8 cellular contexts compared by ENCODE assay signal in genomic region chr2:64644240-64645013, GRCh38. TPM values are rescaled to one million over a fixed set of nuclear protein-coding genes. Genes with fewer than 3 reads are reported as not detected.
DNase-seq lines count a peak whose midpoint lies in the region; ATAC-seq and TF ChIP-seq lines count a peak whose summit lies in the region.

No MANE protein-coding gene starts in this region.

- H3K27ac ChIP-seq in DOHH2 (ENCODE audit: low read depth, low read length) (peak overlapping the region; percentile 82), SJCRH30 (peak overlapping the region; percentile 66), body of pancreas (peak overlapping the region; percentile 57 to 88 (median 76)), iPS DF 6.9 (ENCODE audit: low read length) (no peak overlapping the region)

- peaks cover 52% of the 10 kb centered on the region for H3F3A ChIP-seq in DOHH2 (ENCODE audit: control insufficient read depth, insufficient read depth)

- H3K4me3 ChIP-seq in DOHH2 (ENCODE audit: low read length), result peak overlapping the region; percentile 74
- H3K4me3 ChIP-seq in SJCRH30, result peak overlapping the region; percentile 45
- H3K4me3 ChIP-seq in body of pancreas, result no peak overlapping the region
- peak overlapping the region; percentile 15; the same call in 1 of the 2 replicates for H3K4me3 ChIP-seq in iPS DF 6.9 (ENCODE audit: low read length)
- peak overlapping the region; percentile 46 for H3K4me3 ChIP-seq in skeletal muscle cell (ENCODE audit: low read depth, low read length)

- H3K9me3 ChIP-seq in DOHH2 (ENCODE audit: control insufficient read depth, insufficient read depth, low read length), result no peaks in the 10 kb centered on the region
- no peaks in the 10 kb centered on the region for H3K9me3 ChIP-seq in SJCRH30 (replicated peaks)
- H3K9me3 ChIP-seq in body of pancreas, result no peaks in the 10 kb centered on the region
- no peaks in the 10 kb centered on the region for H3K9me3 ChIP-seq in iPS DF 6.9 (ENCODE audit: control insufficient read depth, insufficient read depth, low read length)

- 9 to 12% methylated on average over 7 to 18 of the region's 18 CpGs for WGBS in body of pancreas, 2 donors
- WGBS in iPS DF 6.9 (ENCODE audit: insufficient coverage, insufficient read length), result no CpG with 5 or more reads among the region's 18 CpGs

- intact Hi-C loops in body of pancreas (cut with DNase I), result loop anchor here (10.0 kb wide), 1 partner anchor 220 kb away; no protein-coding TSS in a partner anchor

- peak in 2 of 3 donors; percentile 74 to 80 for TF ChIP-seq POLR2A in body of pancreas (IDR thresholded peaks at IDR 0.05)

- H3K9me2 ChIP-seq in DOHH2 (replicated peaks; ENCODE audit: control insufficient read depth, low read length), result no peaks in the 10 kb centered on the region

- H3K27me3 ChIP-seq in DOHH2 (ENCODE audit: control insufficient read depth, low read length), result no peaks in the 10 kb centered on the region
- no peaks in the 10 kb centered on the region for H3K27me3 ChIP-seq in SJCRH30
- H3K27me3 ChIP-seq in body of pancreas, result no peaks in the 10 kb centered on the region
- H3K27me3 ChIP-seq in iPS DF 6.9 (ENCODE audit: control insufficient read depth, insufficient read depth, low read length), result peaks cover 3% of the 10 kb centered on the region; the same call in 1 of the 2 replicates

- H3K79me2 ChIP-seq in DOHH2 (ENCODE audit: control insufficient read depth, low read length), result peaks cover 100% of the 10 kb centered on the region

- peak; percentile 55 for ATAC-seq in GM21447 (IDR thresholded peaks at IDR 0.05; ENCODE audit: unreplicated experiment)
- peak; percentile 71 for ATAC-seq in body of pancreas

- peak in 67 of 76 experiments; percentile 5 to 71 (median 48) for DNase-seq in HUDEP-2 (lab: John Stamatoyannopoulos, UW; ENCODE audit: unreplicated experiment in 76 of 76)
- peak; percentile 73 to 80 for DNase-seq in SJCRH30
- peak; percentile 50 to 76 (median 66) for DNase-seq in body of pancreas
- no peak for DNase-seq in iPS DF 6.9 (ENCODE audit: low read depth, low spot score)
- peak; percentile 55 for DNase-seq in skeletal muscle cell (ENCODE audit: low read depth)
- no peak for DNase-seq in RKO (ENCODE audit: low spot score)

- TF ChIP-seq CTCF in DOHH2 (IDR thresholded peaks at IDR 0.05; ENCODE audit: low read depth, low read length, poor library complexity, severe bottlenecking) (no peak), body of pancreas (IDR thresholded peaks at IDR 0.05) (no peak)

- H3K4me1 ChIP-seq in DOHH2 (ENCODE audit: control insufficient read depth, low read length), result peaks cover 98% of the 10 kb centered on the region
- peaks cover 34% of the 10 kb centered on the region for H3K4me1 ChIP-seq in SJCRH30
- peaks cover 78% of the 10 kb centered on the region for H3K4me1 ChIP-seq in body of pancreas
- H3K4me1 ChIP-seq in iPS DF 6.9 (ENCODE audit: control insufficient read depth, insufficient read depth, low read length), result peaks cover 9% of the 10 kb centered on the region

- H3K4me2 ChIP-seq in DOHH2 (ENCODE audit: low read length), result peak overlapping the region; percentile 84

- H3K36me3 ChIP-seq in DOHH2 (ENCODE audit: control insufficient read depth, low read length) (peaks cover 10% of the 10 kb centered on the region), SJCRH30 (no peaks in the 10 kb centered on the region), body of pancreas (replicated peaks in 1 of 2; ENCODE audit: insufficient read depth in 1 of 2, low read depth in 2 of 2) (no peaks in the 10 kb centered on the region), iPS DF 6.9 (ENCODE audit: control insufficient read depth, insufficient read depth, low read length) (no peaks in the 10 kb centered on the region)

- H4K20me1 ChIP-seq in DOHH2 (ENCODE audit: control insufficient read depth, insufficient read depth, low read depth, low read length), result 0 out of 2 replicates have a peak, but pooled peaks cover 4% of the 10 kb centered on the region

RNA-seq across cellular contexts. Expression of gene SERTAD2, which starts 9.3 kb away (rescaled TPM):
- 30.9 and 34.7 TPM in 2 replicates for total RNA-seq in SJCRH30 (2014; rRNA removed; shearing (Covaris generic))
- total RNA-seq in body of pancreas, result 1 to 10 TPM; 3.3 to 6.7 TPM

Comparison
In these comparisons a context has a peak if more than half of its experiments do, and no peak if none do; other contexts are left out.
1. H3K4me3 ChIP-seq: peak in DOHH2 (single experiment), SJCRH30 (single experiment), iPS DF 6.9 (single experiment) and skeletal muscle cell (single experiment); none in body of pancreas (0 of 2).
2. DNase-seq: peak in HUDEP-2 (67 of 76), SJCRH30 (2 of 2), body of pancreas (4 of 4) and skeletal muscle cell (single experiment); none in iPS DF 6.9 (single experiment) and RKO (single experiment).